ENCODE assay signal across 1 cellular context in genomic region chr11:73173755-73174494, GRCh38.
TF ChIP-seq lines count a peak whose summit lies in the region.

No MANE protein-coding gene starts in this region.

TF ChIP-seq in GM12878, 131 proteins besides CTCF, POLR2A, EP300 and RAD21:
- TF ChIP-seq USF1 (IDR thresholded peaks at IDR 0.05; ENCODE audit: borderline replicate concordance, extremely low read length, insufficient read depth, low read depth, low read length) (no peak), NFXL1 (IDR thresholded peaks at IDR 0.05; ENCODE audit: borderline replicate concordance) (no peak), TARDBP (IDR thresholded peaks at IDR 0.05; ENCODE audit: borderline replicate concordance) (no peak), MYB (IDR thresholded peaks at IDR 0.05; ENCODE audit: borderline replicate concordance, low read depth, low read length) (no peak), ETV6 (conservative IDR thresholded peaks at IDR 0.05 in 1 of 2, IDR thresholded peaks at IDR 0.05 in 1 of 2; ENCODE audit: borderline replicate concordance in 1 of 2, low read depth in 1 of 2) (0 out of 4 replicates have a peak, but pooled peaks of 1 of the 2 experiments have one; percentile 57), RBBP5 (conservative IDR thresholded peaks at IDR 0.05) (no peak), EED (IDR thresholded peaks at IDR 0.05; ENCODE audit: low read depth) (peak; percentile 93), IKZF1 (conservative IDR thresholded peaks at IDR 0.05) (peak; percentile 53; the same call in 1 of the 2 replicates), JUNB (IDR thresholded peaks at IDR 0.05) (peak; percentile 69), FOXM1 (IDR thresholded peaks at IDR 0.05; ENCODE audit: low read depth, low read length) (0 out of 2 replicates have a peak, but pooled peaks have one; percentile 27), ZBTB11 (CRISPR knock-in tag; IDR thresholded peaks at IDR 0.05) (no peak), BCLAF1 (IDR thresholded peaks at IDR 0.05) (no peak), CREM (IDR thresholded peaks at IDR 0.05; ENCODE audit: low read depth) (0 out of 2 replicates have a peak, but pooled peaks have one; percentile 46), YBX1 (IDR thresholded peaks at IDR 0.05) (no peak), IKZF2 (IDR thresholded peaks at IDR 0.05) (peak; percentile 56; a peak in 3 of 4 replicates), STAT3 (IDR thresholded peaks at IDR 0.05; ENCODE audit: low read depth, low read length) (no peak), FOXK2 (IDR thresholded peaks at IDR 0.05) (no peak), ZNF384 (IDR thresholded peaks at IDR 0.05; ENCODE audit: borderline replicate concordance, low read depth, low read length) (no peak), NFIC (IDR thresholded peaks at IDR 0.05; ENCODE audit: low read depth, low read length) (peak; percentile 71; the same call in 1 of the 2 replicates), ATF7 (IDR thresholded peaks at IDR 0.05; ENCODE audit: low read depth) (no peak), SREBF2 (IDR thresholded peaks at IDR 0.05; ENCODE audit: low read length) (no peak), BHLHE40 (IDR thresholded peaks at IDR 0.05; ENCODE audit: borderline replicate concordance in 1 of 2, low read depth in 2 of 2, low read length in 1 of 2) (peak; percentile 21 to 55; a peak in 1 of 4 replicates), ZBTB4 (CRISPR knock-in tag; IDR thresholded peaks at IDR 0.05) (no peak), MLLT1 (IDR thresholded peaks at IDR 0.05) (no peak), SP1 (IDR thresholded peaks at IDR 0.05; ENCODE audit: low read depth, low read length) (no peak), YY1 (IDR thresholded peaks at IDR 0.05; ENCODE audit: low read depth, low read length) (peak; percentile 33; the same call in 1 of the 2 replicates), ATF2 (IDR thresholded peaks at IDR 0.05; ENCODE audit: low read length) (no peak), KLF5 (IDR thresholded peaks at IDR 0.05; ENCODE audit: partially characterized antibody) (no peak), RUNX3 (IDR thresholded peaks at IDR 0.05; ENCODE audit: low read length) (peak; percentile 78), ZNF622 (IDR thresholded peaks at IDR 0.05) (no peak), PRDM15 (CRISPR knock-in tag; IDR thresholded peaks at IDR 0.05) (no peak)
